Comparison of ENCODE assay signal across 25 cellular contexts in the genomic region with DNA sequence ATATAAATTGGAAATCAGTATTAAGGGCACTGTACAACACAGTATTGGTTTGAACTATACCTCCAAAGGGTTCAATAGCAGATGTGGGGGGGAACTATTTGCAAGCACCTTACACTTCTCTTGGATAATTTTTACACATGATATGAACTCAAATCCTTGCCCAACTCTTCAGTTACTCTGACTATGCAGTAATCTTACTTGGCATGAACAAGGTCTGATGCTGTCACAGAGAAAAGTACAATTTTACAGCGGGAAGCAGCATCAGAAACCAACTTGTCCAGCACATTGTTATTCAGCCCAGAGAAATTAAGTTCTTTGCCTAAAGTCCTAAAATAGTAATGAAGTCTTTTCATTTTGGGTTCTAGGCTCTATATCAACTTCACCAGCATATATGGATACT.
"Had no signal": no experiment of that assay in that cellular context is flagged by ENCODE, and none has a peak within 500 bp of the region (broad histone marks: within the 10 kb centered on the region; RNA-seq: fewer than 3 reads in every experiment).

No MANE protein-coding gene starts in this region.

- H3K4me1 Mint-ChIP-seq: central memory CD8-positive, alpha-beta T cell; memory B cell; naive B cell; stimulated activated memory B cell treated with anti-CD40 and anti-IgM and Interleukin-4, amounts not matched to agents 10 μg/mL and 1 μg/mL and 100 μg/mL, for 72 hours had no signal

- H3K9me3 Mint-ChIP-seq: memory B cell; mesothelial cell of epicardium; naive B cell; natural killer cell treated with Interleukin-12 subunit alpha and Interleukin-12 subunit beta and Interleukin-15 and Interleukin-18, amount 100 ng/mL, for 72 hours; neural crest cell; stimulated activated memory B cell treated with anti-CD40 and anti-IgM and Interleukin-4, amounts not matched to agents 10 μg/mL and 1 μg/mL and 100 μg/mL, for 72 hours had no signal

- DNase-seq: effector memory CD4-positive, alpha-beta T cell; mucosa of descending colon; naive B cell; pancreas; retina; sigmoid colon; spleen; stimulated activated CD4-positive, alpha-beta T cell treated with anti-CD3 and anti-CD28 coated beads, Interleukin-4, amount 100 ng/mL, for 4 hours; stimulated activated naive CD8-positive, alpha-beta T cell treated with anti-CD3 and anti-CD28 coated beads, Interleukin-15, Interleukin-2, amounts not matched to agents 100 U/mL and 50 U/mL, for 24 hours; transverse colon; upper lobe of right lung; uterus had no signal

- ATAC-seq: mucosa of descending colon; natural killer cell treated with Interleukin-12 subunit alpha and Interleukin-12 subunit beta and Interleukin-15 and Interleukin-18, amount 100 ng/mL, for 72 hours; pancreas; stimulated activated memory B cell treated with anti-CD40 and anti-IgM and Interleukin-4, amounts not matched to agents 10 μg/mL and 1 μg/mL and 100 μg/mL, for 72 hours; stimulated activated naive CD8-positive, alpha-beta T cell treated with anti-CD3 and anti-CD28 coated beads, Interleukin-15, Interleukin-2, amounts not matched to agents 100 U/mL and 50 U/mL, for 24 hours; upper lobe of right lung had no signal

- H3K4me1 ChIP-seq: pancreas, sigmoid colon, transverse colon, upper lobe of right lung, uterus had no signal

- FAIRE-seq: frontal cortex, keratinocyte, pancreas had no signal

- H3K27ac ChIP-seq: coronary artery, neutrophil, pancreas, sigmoid colon, skin epidermis, spleen, suprapubic skin, transverse colon, upper lobe of right lung, uterus had no signal

- H3K27me3 ChIP-seq: neutrophil, sigmoid colon, spleen, suprapubic skin, transverse colon, upper lobe of right lung, uterus had no signal

- H3K36me3 ChIP-seq: neutrophil, pancreas, sigmoid colon, spleen, suprapubic skin, transverse colon, upper lobe of right lung, uterus had no signal

- H3K4me3 ChIP-seq: coronary artery, lung, mucosa of descending colon, pancreas, sigmoid colon, skin epidermis, spleen, suprapubic skin, transverse colon, upper lobe of right lung, uterus had no signal

- H3K4me3 Mint-ChIP-seq: central memory CD8-positive, alpha-beta T cell; memory B cell; mesothelial cell of epicardium; naive B cell; natural killer cell treated with Interleukin-12 subunit alpha and Interleukin-12 subunit beta and Interleukin-15 and Interleukin-18, amount 100 ng/mL, for 72 hours; neural crest cell; stimulated activated memory B cell treated with anti-CD40 and anti-IgM and Interleukin-4, amounts not matched to agents 10 μg/mL and 1 μg/mL and 100 μg/mL, for 72 hours had no signal

- H3K27ac Mint-ChIP-seq: memory B cell; mesothelial cell of epicardium; naive B cell; natural killer cell treated with Interleukin-12 subunit alpha and Interleukin-12 subunit beta and Interleukin-15 and Interleukin-18, amount 100 ng/mL, for 72 hours; stimulated activated memory B cell treated with anti-CD40 and anti-IgM and Interleukin-4, amounts not matched to agents 10 μg/mL and 1 μg/mL and 100 μg/mL, for 72 hours had no signal

- H3K9me3 ChIP-seq: mucosa of descending colon, neutrophil, pancreas, sigmoid colon, spleen, suprapubic skin, transverse colon, upper lobe of right lung, uterus had no signal

- H3K27me3 Mint-ChIP-seq: central memory CD8-positive, alpha-beta T cell; memory B cell; stimulated activated memory B cell treated with anti-CD40 and anti-IgM and Interleukin-4, amounts not matched to agents 10 μg/mL and 1 μg/mL and 100 μg/mL, for 72 hours had no signal

- H3K36me3 Mint-ChIP-seq: memory B cell; naive B cell; natural killer cell treated with Interleukin-12 subunit alpha and Interleukin-12 subunit beta and Interleukin-15 and Interleukin-18, amount 100 ng/mL, for 72 hours; stimulated activated memory B cell treated with anti-CD40 and anti-IgM and Interleukin-4, amounts not matched to agents 10 μg/mL and 1 μg/mL and 100 μg/mL, for 72 hours had no signal
